ENCODE assay signal across 1 cellular context in genomic region chr10:42645103-42645502, GRCh38.
TF ChIP-seq lines count a peak whose summit lies in the region.

No MANE protein-coding gene starts in this region.

TF ChIP-seq in K562, 482 proteins besides CTCF, POLR2A, EP300 and RAD21 (continued from another document and continues in another):
- TF ChIP-seq ZNF280B (CRISPR knock-in tag; IDR thresholded peaks at IDR 0.05) = no peak
- TF ChIP-seq ATF3 (IDR thresholded peaks at IDR 0.05) = no peak
- no peak for TF ChIP-seq ATF3 (CRISPR knock-in tag; conservative IDR thresholded peaks at IDR 0.05)
- 0 out of 2 replicates have a peak, but pooled peaks have one; percentile 24 for TF ChIP-seq ZBTB40 (IDR thresholded peaks at IDR 0.05)
- TF ChIP-seq ZBTB40 (CRISPR knock-in tag; IDR thresholded peaks at IDR 0.05) = no peak
- no peak for TF ChIP-seq SFPQ (IDR thresholded peaks at IDR 0.05; ENCODE audit: low read depth, low read length)
- no peak for TF ChIP-seq NR2C1 (IDR thresholded peaks at IDR 0.05)
- no peak for TF ChIP-seq NR2C1 (tag; IDR thresholded peaks at IDR 0.05)
- peak; percentile 24; the same call in 1 of the 2 replicates for TF ChIP-seq ZBTB2 (IDR thresholded peaks at IDR 0.05)
- no peak; the same call in 1 of the 2 replicates for TF ChIP-seq SMAD3 (CRISPR knock-in tag; conservative IDR thresholded peaks at IDR 0.05)
- peak in 1 of 2 experiments; percentile 26 for TF ChIP-seq AFF1 (IDR thresholded peaks at IDR 0.05; ENCODE audit: low read depth in 1 of 2, partially characterized antibody in 2 of 2)
- no peak for TF ChIP-seq THAP7 (CRISPR knock-in tag; IDR thresholded peaks at IDR 0.05)
- TF ChIP-seq ZNF347 (CRISPR knock-in tag; IDR thresholded peaks at IDR 0.05; ENCODE audit: low read depth) = no peak
- TF ChIP-seq ZNF445 (CRISPR knock-in tag; IDR thresholded peaks at IDR 0.05; ENCODE audit: low read depth) = no peak
- no peak for TF ChIP-seq CEBPZ (IDR thresholded peaks at IDR 0.05; ENCODE audit: borderline replicate concordance, low read depth, low read length)
- TF ChIP-seq FUS (optimal IDR thresholded peaks at IDR 0.05; ENCODE audit: low read depth, low read length) = no peak
- no peak for TF ChIP-seq MAZ (CRISPR knock-in tag; conservative IDR thresholded peaks at IDR 0.05 in 1 of 2, IDR thresholded peaks at IDR 0.05 in 1 of 2)
- TF ChIP-seq BCL6 (CRISPR knock-in tag; IDR thresholded peaks at IDR 0.05) = no peak
- TF ChIP-seq FOXM1 (IDR thresholded peaks at IDR 0.05; ENCODE audit: low read depth) = peak; percentile 78
- TF ChIP-seq FOXM1 (CRISPR knock-in tag; IDR thresholded peaks at IDR 0.05; ENCODE audit: low read depth) = no peak
- TF ChIP-seq ARNT (IDR thresholded peaks at IDR 0.05) = peak in 1 of 2 experiments; percentile 84; a peak in 3 of 4 replicates
- no peak for TF ChIP-seq ZNF398 (CRISPR knock-in tag; IDR thresholded peaks at IDR 0.05)
- TF ChIP-seq JUND (IDR thresholded peaks at IDR 0.05; ENCODE audit: borderline replicate concordance, low read depth, low read length) = peak; percentile 72; the same call in 1 of the 2 replicates
- peak; percentile 31; the same call in 1 of the 3 replicates for TF ChIP-seq JUND (tag; IDR thresholded peaks at IDR 0.05; ENCODE audit: borderline replicate concordance, low read depth, low read length)
- peak; percentile 94 to 95 for TF ChIP-seq TRIM24 (IDR thresholded peaks at IDR 0.05)
- no peak for TF ChIP-seq ZNF253 (CRISPR knock-in tag; conservative IDR thresholded peaks at IDR 0.05)
- no peak for TF ChIP-seq HEY1 (CRISPR knock-in tag; IDR thresholded peaks at IDR 0.05; ENCODE audit: borderline replicate concordance)
- TF ChIP-seq GATAD2B (IDR thresholded peaks at IDR 0.05; ENCODE audit: borderline replicate concordance) = peak; percentile 57; the same call in 1 of the 2 replicates
